In the genomic region with DNA sequence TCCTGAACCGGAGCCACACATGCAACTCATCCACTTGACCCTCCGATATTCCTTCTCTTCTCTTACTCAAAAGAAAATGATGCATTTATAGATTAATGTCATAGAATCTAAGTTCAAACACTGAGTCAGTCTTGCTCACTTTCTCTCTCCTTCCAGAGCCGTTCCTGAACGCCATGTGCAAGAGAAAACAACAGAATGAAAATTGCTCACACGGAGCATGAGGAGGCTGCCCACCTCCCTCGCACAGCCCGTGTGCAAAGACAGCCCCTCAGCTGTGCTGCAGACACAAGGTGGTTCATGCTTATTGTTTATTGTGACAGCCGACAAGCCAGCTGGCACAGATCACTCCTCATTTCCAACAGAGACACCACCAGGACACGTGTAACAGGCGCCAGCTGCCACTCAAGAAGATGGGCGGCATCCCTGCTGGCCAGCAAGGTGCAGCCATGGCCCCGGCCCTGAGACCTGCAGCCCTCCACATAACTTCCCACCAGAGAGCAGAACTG, we compare ENCODE assay signal across 1 cellular context.
TF ChIP-seq lines count a peak whose summit lies in the region.

No MANE protein-coding gene starts in this region.

TF ChIP-seq in GM12878, 131 proteins besides CTCF, POLR2A, EP300 and RAD21:
- TF ChIP-seq, protein P1, sequence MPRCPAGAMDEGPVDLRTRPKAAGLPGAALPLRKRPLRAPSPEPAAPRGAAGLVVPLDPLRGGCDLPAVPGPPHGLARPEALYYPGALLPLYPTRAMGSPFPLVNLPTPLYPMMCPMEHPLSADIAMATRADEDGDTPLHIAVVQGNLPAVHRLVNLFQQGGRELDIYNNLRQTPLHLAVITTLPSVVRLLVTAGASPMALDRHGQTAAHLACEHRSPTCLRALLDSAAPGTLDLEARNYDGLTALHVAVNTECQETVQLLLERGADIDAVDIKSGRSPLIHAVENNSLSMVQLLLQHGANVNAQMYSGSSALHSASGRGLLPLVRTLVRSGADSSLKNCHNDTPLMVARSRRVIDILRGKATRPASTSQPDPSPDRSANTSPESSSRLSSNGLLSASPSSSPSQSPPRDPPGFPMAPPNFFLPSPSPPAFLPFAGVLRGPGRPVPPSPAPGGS (IDR thresholded peaks at IDR 0.05; ENCODE audit: borderline replicate concordance, insufficient read depth, low read depth, low read length, poor library complexity, severe bottlenecking): peak; percentile 69
- TF ChIP-seq ETV6 (conservative IDR thresholded peaks at IDR 0.05 in 1 of 2, IDR thresholded peaks at IDR 0.05 in 1 of 2; ENCODE audit: borderline replicate concordance in 1 of 2, low read depth in 1 of 2): no peak
